13 cellular contexts compared by ENCODE assay signal in the genomic region with DNA sequence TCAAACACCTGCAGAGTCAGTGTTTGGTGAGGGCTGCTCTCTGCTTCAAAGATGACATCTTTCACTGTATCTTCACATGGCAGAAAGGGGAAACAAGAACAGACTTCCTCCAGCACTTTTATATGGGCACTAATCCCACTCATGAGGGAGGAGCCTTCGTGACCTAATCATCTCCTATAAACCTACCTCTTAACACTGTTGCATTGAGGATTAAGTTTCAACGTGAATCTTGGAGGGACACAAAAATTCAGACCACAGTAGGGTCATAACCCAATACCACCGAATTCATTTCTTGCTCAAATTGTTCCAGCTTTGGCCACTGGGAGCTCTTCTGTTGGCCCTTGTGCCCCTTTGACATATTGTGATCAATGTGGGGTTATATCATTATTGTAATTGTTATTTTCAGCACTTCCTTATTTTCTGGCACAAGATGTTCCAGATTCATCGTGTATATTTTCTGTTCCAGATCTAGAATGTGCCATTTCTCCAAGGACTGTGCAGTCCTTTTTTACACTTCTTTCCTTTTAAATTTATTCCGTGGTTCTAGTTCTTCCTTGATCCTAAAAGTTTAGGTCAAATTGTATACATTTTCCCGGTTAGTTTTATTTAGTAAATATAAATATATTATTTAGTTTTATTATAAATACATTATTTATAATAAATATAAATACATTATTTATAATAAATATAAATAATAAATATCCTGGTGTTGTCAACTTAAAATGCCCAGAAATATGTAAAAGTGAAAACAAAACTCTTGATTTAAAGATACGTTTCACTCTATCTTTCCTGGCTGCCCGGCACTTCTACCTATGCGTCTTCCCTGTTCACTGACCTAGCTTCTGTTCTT. TPM values are rescaled to one million over a fixed set of nuclear protein-coding genes. Genes with fewer than 3 reads are reported as not detected.
DNase-seq lines count a peak whose midpoint lies in the region; ATAC-seq, FAIRE-seq and TF ChIP-seq lines count a peak whose summit lies in the region.
"Had no signal": no experiment of that assay in that cellular context is flagged by ENCODE, and none has a peak within 500 bp of the region (broad histone marks: within the 10 kb centered on the region; RNA-seq: fewer than 3 reads in every experiment).

No MANE protein-coding gene starts in this region.

- TF ChIP-seq RAD21 in HepG2 (CRISPR knock-in tag; IDR thresholded peaks at IDR 0.05), result no peak

- CTCF ChIA-PET in HepG2 (lab: Yijun Ruan, JAX; ENCODE audit: low intra/inter-chr PET ratio, low total read pairs), result interaction anchor here (3.5 to 4.6 kb wide), 2 partner anchors 48 to 189 kb away, joined by 57 to 166 read pairs; no protein-coding TSS in a partner anchor

- peaks cover 4% of the 10 kb centered on the region for H3K9me3 Mint-ChIP-seq in type B pancreatic cell

- TF ChIP-seq POLR2A in HepG2 (IDR thresholded peaks at IDR 0.05; ENCODE audit: insufficient read depth in 1 of 2, low read depth in 2 of 2, low read length in 2 of 2), result no peak
- TF ChIP-seq POLR2A in right lobe of liver (IDR thresholded peaks at IDR 0.05), result no peak
- TF ChIP-seq POLR2A in Peyer's patch (IDR thresholded peaks at IDR 0.05), result no peak

- BruUV-seq in HepG2 (replicated peaks; lab: Mats Ljungman, UMichigan), result no TSS peak

- H3K36me3 ChIP-seq in HepG2 (replicated peaks in 1 of 2; ENCODE audit: control insufficient read depth in 1 of 2, insufficient read depth in 2 of 2, low read length in 2 of 2) (no peaks in the 10 kb centered on the region), right lobe of liver (no peaks in the 10 kb centered on the region), Peyer's patch (no peaks in the 10 kb centered on the region)
- H3K36me3 ChIP-seq: thyroid gland had no signal

- no peak overlapping the region for H3K27ac Mint-ChIP-seq in type B pancreatic cell
- H3K27ac Mint-ChIP-seq: activated CD4-positive, alpha-beta memory T cell treated with anti-CD3 and anti-CD28 coated beads, Interleukin-2, amount 10 ng/mL, durations not matched to agents 7 days and 5 days had no signal

- FAIRE-seq in HepG2 (lab: Jason Lieb, UNC), result peak; percentile 71

- H3K4me1 ChIP-seq in HepG2 (ENCODE audit: insufficient read depth, low read length) (peaks cover 41% of the 10 kb centered on the region), right lobe of liver (peaks cover 0 to 5% (median 0%) of the 10 kb centered on the region in 4 donors), Peyer's patch (peaks cover 0 to 6% (median 0%) of the 10 kb centered on the region in 4 donors)

- H3K27me3 Mint-ChIP-seq in type B pancreatic cell, result peaks cover 53% of the 10 kb centered on the region

- no peak for TF ChIP-seq CTCF in HepG2 (CRISPR knock-in tag; IDR thresholded peaks at IDR 0.05)
- TF ChIP-seq CTCF in right lobe of liver (IDR thresholded peaks at IDR 0.05), result no peak
- TF ChIP-seq CTCF in fibroblast of the aortic adventitia (IDR thresholded peaks at IDR 0.05; ENCODE audit: insufficient read depth, low read length), result peak; percentile 22
- TF ChIP-seq CTCF in type B pancreatic cell (conservative IDR thresholded peaks at IDR 0.05), result peak; percentile 61
- TF ChIP-seq CTCF in Peyer's patch (IDR thresholded peaks at IDR 0.05), result no peak

- H3K9me3 ChIP-seq in HepG2 (ENCODE audit: low read length), result no peaks in the 10 kb centered on the region
- H3K9me3 ChIP-seq in right lobe of liver, result no peaks in the 10 kb centered on the region
- H3K9me3 ChIP-seq in Peyer's patch, result no peaks in the 10 kb centered on the region
- H3K9me3 ChIP-seq: thyroid gland had no signal

- TF ChIP-seq EP300 in HepG2 (IDR thresholded peaks at IDR 0.05; ENCODE audit: low read depth in 2 of 2, low read length in 2 of 2) (no peak), HepG2 (CRISPR knock-in tag; IDR thresholded peaks at IDR 0.05; ENCODE audit: borderline replicate concordance) (no peak)

- ATAC-seq in HepG2 (no peak; the same call in 2 of the 3 replicates), right lobe of liver (no peak)
- ATAC-seq: Right ventricle myocardium inferior had no signal

- 0 out of 2 replicates have a peak overlapping the region, but pooled peaks have one; percentile 52 for H3K9ac ChIP-seq in HepG2 (ENCODE audit: insufficient read depth, low read depth, low read length)

- H2AFZ ChIP-seq in HepG2 (ENCODE audit: low read length), result peak overlapping the region; percentile 79

- peaks cover 6% of the 10 kb centered on the region for H3K36me3 Mint-ChIP-seq in type B pancreatic cell

- POLR2A ChIA-PET in HepG2 (lab: Yijun Ruan, JAX), result interaction anchor here (1.1 to 1.5 kb wide), 2 partner anchors 8 to 174 kb away, joined by 3 read pairs; a partner anchor contains a TSS

- H3K4me1 Mint-ChIP-seq in type B pancreatic cell (ENCODE audit: unreplicated experiment), result peaks cover 4% of the 10 kb centered on the region

- in situ Hi-C loops in HepG2 (cut with HindIII; ENCODE audit: extremely low pct_ligation_motif_present, low pct_unique_long_range_greater_than_20kb), result loop anchor here (5.0 to 10.0 kb wide), 2 partner anchors 49 to 171 kb away; a partner anchor contains a TSS

- DNase-seq in HepG2 (ENCODE audit: low spot score) (no peak), right lobe of liver (no peak), SW480 (ENCODE audit: low spot score) (peak; percentile 55), fibroblast of the aortic adventitia (ENCODE audit: low read depth) (no peak), type B pancreatic cell (ENCODE audit: extremely low spot score, unreplicated experiment) (no peak), NCI-H2196 (lab: John Stamatoyannopoulos, UW; ENCODE audit: unreplicated experiment) (no peak), Peyer's patch (no peak), NCI-H345 (lab: John Stamatoyannopoulos, UW) (no peak)
- DNase-seq: activated CD4-positive, alpha-beta memory T cell treated with anti-CD3 and anti-CD28 coated beads, Interleukin-2, amount 10 ng/mL, durations not matched to agents 7 days and 5 days; T-helper 9 cell had no signal

- 32% methylated on average over 9 of the region's 9 CpGs for WGBS in HepG2 (ENCODE audit: low lambda C conversion rate)
- 21% methylated on average over 9 of the region's 9 CpGs for WGBS in right lobe of liver (ENCODE audit: insufficient coverage, low coverage, low lambda C conversion rate, missing lambda C conversion rate)

- no peak overlapping the region for H3K27ac ChIP-seq in HepG2 (ENCODE audit: extremely low read length, insufficient read depth, low read length)
- no peak overlapping the region for H3K27ac ChIP-seq in right lobe of liver
- H3K27ac ChIP-seq in Peyer's patch, result no peak overlapping the region
- H3K27ac ChIP-seq: thyroid gland had no signal

- H3K27me3 ChIP-seq in HepG2 (ENCODE audit: control insufficient read depth in 1 of 2, insufficient read depth in 2 of 2, low read length in 2 of 2), result no peaks in the 10 kb centered on the region; a peak in 1 of 5 replicates
- peaks cover 0 to 18% of the 10 kb centered on the region in 2 donors for H3K27me3 ChIP-seq in right lobe of liver
- peaks cover 0 to 7% of the 10 kb centered on the region in 2 donors for H3K27me3 ChIP-seq in Peyer's patch

- intact Hi-C loops in HepG2 (cut with micrococcal nuclease; ENCODE audit: unreplicated experiment) (loop anchor here (2.0 to 5.0 kb wide), 2 partner anchors 39 to 259 kb away; a partner anchor contains a TSS), right lobe of liver (cut with DNase I) (loop anchor here (5.0 to 10.0 kb wide), 2 partner anchors 51 to 186 kb away; a partner anchor contains a TSS)

- H3K79me2 ChIP-seq in HepG2 (ENCODE audit: insufficient read depth, low read length), result no peaks in the 10 kb centered on the region

- no peaks in the 10 kb centered on the region for H4K20me1 ChIP-seq in HepG2 (ENCODE audit: insufficient read depth, low read length)

- H3K4me3 Mint-ChIP-seq in type B pancreatic cell, result peak overlapping the region; percentile 88
- H3K4me3 Mint-ChIP-seq: activated CD4-positive, alpha-beta memory T cell treated with anti-CD3 and anti-CD28 coated beads, Interleukin-2, amount 10 ng/mL, durations not matched to agents 7 days and 5 days had no signal

- H3K4me3 ChIP-seq in HepG2 (replicated peaks in 1 of 3; ENCODE audit: insufficient read depth in 1 of 3, low read depth in 2 of 3, low read length in 3 of 3) (peak overlapping the region; percentile 63 to 80 (median 65)), right lobe of liver (no peak overlapping the region), fibroblast of the aortic adventitia (ENCODE audit: low read depth, low read length) (no peak overlapping the region), Peyer's patch (no peak overlapping the region)
- H3K4me3 ChIP-seq: thyroid gland had no signal

- H3K4me2 ChIP-seq in HepG2 (ENCODE audit: low read depth, low read length), result peak overlapping the region; percentile 94

RNA-seq across cellular contexts. Expression of a gene that starts 35.5 kb away (rescaled TPM):
- total RNA-seq in HepG2 (2016; rRNA removed; fragmentation: Illumina TruSeq; extraction: Trizol) (0.20 and 1.4 TPM in 2 replicates), right lobe of liver (not detected), fibroblast of the aortic adventitia (ENCODE audit: low replicate concordance) (0.27 and 0.74 TPM in 2 replicates), type B pancreatic cell (ENCODE audit: low replicate concordance) (1.3 and 3.3 TPM in 2 replicates), Peyer's patch (not detected)
- 0.09 TPM in 1 of 2 replicates, not detected in the other for total RNA-seq in HepG2 (2016; cell fraction: cytosol; rRNA removed; fragmentation: Illumina TruSeq; extraction: Trizol; ENCODE audit: low read depth)
- 0.27 and 1.5 TPM in 2 replicates for total RNA-seq in HepG2 (2016; cell fraction: insoluble cytoplasmic fraction; rRNA removed; fragmentation: Illumina TruSeq; extraction: Trizol)
- 0.28 and 0.43 TPM in 2 replicates for total RNA-seq in HepG2 (2016; cell fraction: membrane; rRNA removed; fragmentation: Illumina TruSeq; extraction: Trizol)
- total RNA-seq in HepG2 (2016; cell fraction: nucleus; rRNA removed; fragmentation: Illumina TruSeq; extraction: Trizol), result 3.3 and 3.7 TPM in 2 replicates
- 1.1 and 1.2 TPM in 2 replicates for polyA plus RNA-seq in HepG2 (2011; rRNA removed)
- 0.09 and 0.18 TPM in 2 replicates for polyA plus RNA-seq in HepG2 (2011; cell fraction: cytosol; rRNA removed)
- 5.3 and 5.9 TPM in 2 replicates for polyA plus RNA-seq in HepG2 (2011; cell fraction: nucleus; rRNA removed)
- 0.47 and 0.83 TPM in 2 replicates for polyA plus RNA-seq in HepG2 (2012)
- polyA plus RNA-seq in HepG2 (2016; cell fraction: cytosol; fragmentation: Illumina TruSeq; extraction: Trizol; ENCODE audit: low read depth), result 0.05 TPM in 1 of 2 replicates, not detected in the other
- polyA plus RNA-seq in HepG2 (2016; cell fraction: insoluble cytoplasmic fraction; fragmentation: Illumina TruSeq; extraction: Trizol; ENCODE audit: low read depth), result 0.14 and 0.24 TPM in 2 replicates
- 0.06 and 0.22 TPM in 2 replicates for polyA plus RNA-seq in HepG2 (2016; cell fraction: membrane; fragmentation: Illumina TruSeq; extraction: Trizol; ENCODE audit: low read depth)
- polyA plus RNA-seq in HepG2 (2016; cell fraction: nucleus; fragmentation: Illumina TruSeq; extraction: Trizol; ENCODE audit: insufficient read depth, low read depth), result 7.1 and 7.2 TPM in 2 replicates
- polyA minus RNA-seq in HepG2 (2011; rRNA and poly(A)+ RNA removed; ENCODE audit: low replicate concordance), result 0.07 and 0.10 TPM in 2 replicates
- not detected in 2 replicates for polyA minus RNA-seq in HepG2 (2011; cell fraction: cytosol; rRNA and poly(A)+ RNA removed)
- polyA minus RNA-seq in HepG2 (2011; cell fraction: nucleus; rRNA and poly(A)+ RNA removed), result 1.7 and 2.2 TPM in 2 replicates
- total RNA-seq: activated CD4-positive, alpha-beta memory T cell treated with anti-CD3 and anti-CD28 coated beads, Interleukin-2, amount 10 ng/mL, durations not matched to agents 7 days and 5 days; renal cortical epithelial cell; Right ventricle myocardium inferior; thyroid gland had no signal

RNA-seq across cellular contexts. Expression of a gene that starts 48.2 kb away (rescaled TPM):
- total RNA-seq in HepG2 (2016; rRNA removed; fragmentation: Illumina TruSeq; extraction: Trizol) (not detected in 2 replicates), right lobe of liver (not detected), fibroblast of the aortic adventitia (ENCODE audit: low replicate concordance) (not detected in 2 replicates), type B pancreatic cell (ENCODE audit: low replicate concordance) (not detected in 2 replicates), Peyer's patch (not detected)
- not detected in 2 replicates for total RNA-seq in HepG2 (2016; cell fraction: cytosol; rRNA removed; fragmentation: Illumina TruSeq; extraction: Trizol; ENCODE audit: low read depth)
- total RNA-seq in HepG2 (2016; cell fraction: insoluble cytoplasmic fraction; rRNA removed; fragmentation: Illumina TruSeq; extraction: Trizol), result not detected in 2 replicates
- not detected in 2 replicates for total RNA-seq in HepG2 (2016; cell fraction: membrane; rRNA removed; fragmentation: Illumina TruSeq; extraction: Trizol)
- total RNA-seq in HepG2 (2016; cell fraction: nucleus; rRNA removed; fragmentation: Illumina TruSeq; extraction: Trizol), result not detected in 2 replicates
- not detected in 2 replicates for polyA plus RNA-seq in HepG2 (2011; rRNA removed)
- polyA plus RNA-seq in HepG2 (2011; cell fraction: cytosol; rRNA removed), result not detected in 2 replicates
- polyA plus RNA-seq in HepG2 (2011; cell fraction: nucleus; rRNA removed), result not detected in 2 replicates
- not detected in 2 replicates for polyA plus RNA-seq in HepG2 (2012)
- not detected in 2 replicates for polyA plus RNA-seq in HepG2 (2016; cell fraction: cytosol; fragmentation: Illumina TruSeq; extraction: Trizol; ENCODE audit: low read depth)
- not detected in 2 replicates for polyA plus RNA-seq in HepG2 (2016; cell fraction: insoluble cytoplasmic fraction; fragmentation: Illumina TruSeq; extraction: Trizol; ENCODE audit: low read depth)
- not detected in 2 replicates for polyA plus RNA-seq in HepG2 (2016; cell fraction: membrane; fragmentation: Illumina TruSeq; extraction: Trizol; ENCODE audit: low read depth)
- not detected in 2 replicates for polyA plus RNA-seq in HepG2 (2016; cell fraction: nucleus; fragmentation: Illumina TruSeq; extraction: Trizol; ENCODE audit: insufficient read depth, low read depth)
- not detected in 2 replicates for polyA minus RNA-seq in HepG2 (2011; rRNA and poly(A)+ RNA removed; ENCODE audit: low replicate concordance)
- not detected in 2 replicates for polyA minus RNA-seq in HepG2 (2011; cell fraction: cytosol; rRNA and poly(A)+ RNA removed)
- polyA minus RNA-seq in HepG2 (2011; cell fraction: nucleus; rRNA and poly(A)+ RNA removed), result not detected in 2 replicates
- total RNA-seq: activated CD4-positive, alpha-beta memory T cell treated with anti-CD3 and anti-CD28 coated beads, Interleukin-2, amount 10 ng/mL, durations not matched to agents 7 days and 5 days; renal cortical epithelial cell; Right ventricle myocardium inferior; thyroid gland had no signal

RNA-seq across cellular contexts. Expression of a gene that starts 53.4 kb away (rescaled TPM):
- not detected in 2 replicates for total RNA-seq in HepG2 (2016; rRNA removed; fragmentation: Illumina TruSeq; extraction: Trizol)
- total RNA-seq in HepG2 (2016; cell fraction: cytosol; rRNA removed; fragmentation: Illumina TruSeq; extraction: Trizol; ENCODE audit: low read depth), result not detected in 2 replicates
- not detected in 2 replicates for total RNA-seq in HepG2 (2016; cell fraction: insoluble cytoplasmic fraction; rRNA removed; fragmentation: Illumina TruSeq; extraction: Trizol)
- not detected in 2 replicates for total RNA-seq in HepG2 (2016; cell fraction: membrane; rRNA removed; fragmentation: Illumina TruSeq; extraction: Trizol)
- total RNA-seq in HepG2 (2016; cell fraction: nucleus; rRNA removed; fragmentation: Illumina TruSeq; extraction: Trizol), result not detected in 2 replicates
- not detected in 2 replicates for polyA plus RNA-seq in HepG2 (2011; rRNA removed)
- not detected in 2 replicates for polyA plus RNA-seq in HepG2 (2011; cell fraction: cytosol; rRNA removed)
- polyA plus RNA-seq in HepG2 (2011; cell fraction: nucleus; rRNA removed), result not detected in 2 replicates
- not detected in 2 replicates for polyA plus RNA-seq in HepG2 (2012)
- not detected in 2 replicates for polyA plus RNA-seq in HepG2 (2016; cell fraction: cytosol; fragmentation: Illumina TruSeq; extraction: Trizol; ENCODE audit: low read depth)
- polyA plus RNA-seq in HepG2 (2016; cell fraction: insoluble cytoplasmic fraction; fragmentation: Illumina TruSeq; extraction: Trizol; ENCODE audit: low read depth), result not detected in 2 replicates
- polyA plus RNA-seq in HepG2 (2016; cell fraction: membrane; fragmentation: Illumina TruSeq; extraction: Trizol; ENCODE audit: low read depth), result not detected in 2 replicates
- not detected in 2 replicates for polyA plus RNA-seq in HepG2 (2016; cell fraction: nucleus; fragmentation: Illumina TruSeq; extraction: Trizol; ENCODE audit: insufficient read depth, low read depth)
- polyA minus RNA-seq in HepG2 (2011; rRNA and poly(A)+ RNA removed; ENCODE audit: low replicate concordance), result not detected in 2 replicates
- not detected in 2 replicates for polyA minus RNA-seq in HepG2 (2011; cell fraction: cytosol; rRNA and poly(A)+ RNA removed)
- not detected in 2 replicates for polyA minus RNA-seq in HepG2 (2011; cell fraction: nucleus; rRNA and poly(A)+ RNA removed)
- total RNA-seq in right lobe of liver, result 1 to 10 TPM in 1 of 6 experiments, under 1 TPM in 1, not detected in 4; 0.86 to 1.1 TPM
- not detected in 2 replicates for total RNA-seq in fibroblast of the aortic adventitia (ENCODE audit: low replicate concordance)
- total RNA-seq in type B pancreatic cell (ENCODE audit: low replicate concordance), result not detected in 2 replicates
- not detected for total RNA-seq in Peyer's patch
- total RNA-seq: activated CD4-positive, alpha-beta memory T cell treated with anti-CD3 and anti-CD28 coated beads, Interleukin-2, amount 10 ng/mL, durations not matched to agents 7 days and 5 days; renal cortical epithelial cell had no signal

Comparison
In these comparisons a context has a peak if more than half of its experiments do, and no peak if none do; other contexts are left out.
1. H3K4me3 ChIP-seq: peak in HepG2 (3 of 3); none in right lobe of liver (0 of 3), fibroblast of the aortic adventitia (single experiment) and Peyer's patch (0 of 4).
2. CTCF ChIP-seq: peak in fibroblast of the aortic adventitia (single experiment) and type B pancreatic cell (single experiment); none in HepG2 (single experiment), right lobe of liver (0 of 4) and Peyer's patch (0 of 6).